8 cellular contexts compared by ENCODE assay signal in genomic region chr14:67335781-67336180, GRCh38. TPM values are rescaled to one million over a fixed set of nuclear protein-coding genes. Genes with fewer than 3 reads are reported as not detected.
DNase-seq lines count a peak whose midpoint lies in the region; ATAC-seq and TF ChIP-seq lines count a peak whose summit lies in the region.

No MANE protein-coding gene starts in this region.

- intact Hi-C loops in Panc1 (cut with micrococcal nuclease; ENCODE audit: unreplicated experiment): no loop called here

- H3K4me3 ChIP-seq in Panc1 (ENCODE audit: low read depth in 2 of 2, low read length in 2 of 2) (no peak overlapping the region), fibroblast of mammary gland (ENCODE audit: control insufficient read depth, low read depth, low read length) (no peak overlapping the region)

- ATAC-seq in Panc1 (no peak), GM21515 (IDR thresholded peaks at IDR 0.05; ENCODE audit: unreplicated experiment) (no peak), GM18498 (IDR thresholded peaks at IDR 0.05; ENCODE audit: unreplicated experiment) (no peak)
- ATAC-seq in activated T-helper 17 cell treated with anti-CD3 and anti-CD28 coated beads, Interleukin-2, amount 50 U/mL, for 72 hours (replicated peaks): no peak

- no peaks in the 10 kb centered on the region for H3K9me3 Mint-ChIP-seq in activated T-helper 17 cell treated with anti-CD3 and anti-CD28 coated beads, Interleukin-2, amount 50 U/mL, for 72 hours

- no peaks in the 10 kb centered on the region for H3K27me3 Mint-ChIP-seq in activated T-helper 17 cell treated with anti-CD3 and anti-CD28 coated beads, Interleukin-2, amount 50 U/mL, for 72 hours

- H3K27ac Mint-ChIP-seq in activated T-helper 17 cell treated with anti-CD3 and anti-CD28 coated beads, Interleukin-2, amount 50 U/mL, for 72 hours: no peak overlapping the region

- CTCF ChIA-PET in Panc1 (lab: Charles Lee) (no interaction called here), RWPE1 (lab: Yijun Ruan, JAX) (interaction anchor here (0.5 to 0.6 kb wide), 2 partner anchors 225 to 903 kb away, joined by 4 to 6 read pairs; no protein-coding TSS in a partner anchor)

- DNase-seq in stimulated activated CD4-positive, alpha-beta T cell treated with anti-CD3 and anti-CD28 coated beads, Interleukin-15, amount 100 ng/mL, for 24 hours: peak; percentile 16
- no peak for DNase-seq in stimulated activated CD4-positive, alpha-beta T cell treated with anti-CD3 and anti-CD28 coated beads, Interleukin-4, amount 100 ng/mL, for 1 hour
- DNase-seq in Panc1 (ENCODE audit: low read depth, low spot score): no peak
- peak; percentile 41 for DNase-seq in fibroblast of mammary gland (ENCODE audit: low read depth)
- no peak for DNase-seq in RWPE1 (ENCODE audit: low spot score)

- in situ Hi-C loops in Panc1 (cut with HindIII; ENCODE audit: low pct_unique_long_range_greater_than_20kb, low sequenced_read_pairs): no loop called here

- no peaks in the 10 kb centered on the region for H3K9me3 ChIP-seq in Panc1 (ENCODE audit: control insufficient read depth, insufficient read depth, low read depth, low read length)

- peaks cover 97% of the 10 kb centered on the region for H3K36me3 Mint-ChIP-seq in activated T-helper 17 cell treated with anti-CD3 and anti-CD28 coated beads, Interleukin-2, amount 50 U/mL, for 72 hours (ENCODE audit: low read depth)

- H3K4me1 ChIP-seq in Panc1 (ENCODE audit: control insufficient read depth, insufficient read depth, low read length): peaks cover 9% of the 10 kb centered on the region

- H3K27ac ChIP-seq in Panc1 (ENCODE audit: low read length): no peak overlapping the region
- H3K27ac ChIP-seq in RWPE1: no peak overlapping the region

- BruUV-seq in Panc1 (replicated peaks; lab: Mats Ljungman, UMichigan): no TSS peak

- H3K4me3 Mint-ChIP-seq in activated T-helper 17 cell treated with anti-CD3 and anti-CD28 coated beads, Interleukin-2, amount 50 U/mL, for 72 hours: no peak overlapping the region

- peak; percentile 58 for TF ChIP-seq CTCF in Panc1 (IDR thresholded peaks at IDR 0.05)
- peak; percentile 51 for TF ChIP-seq CTCF in fibroblast of mammary gland (conservative IDR thresholded peaks at IDR 0.05; ENCODE audit: control insufficient read depth, insufficient read depth, low read depth, low read length)
- TF ChIP-seq CTCF in RWPE1 (conservative IDR thresholded peaks at IDR 0.05; ENCODE audit: low read depth): no peak

- no peaks in the 10 kb centered on the region for H3K4me1 Mint-ChIP-seq in activated T-helper 17 cell treated with anti-CD3 and anti-CD28 coated beads, Interleukin-2, amount 50 U/mL, for 72 hours

- H3K36me3 ChIP-seq in Panc1 (ENCODE audit: control insufficient read depth, insufficient read depth, low read length): peaks cover 35% of the 10 kb centered on the region

- H3K27me3 ChIP-seq in Panc1 (ENCODE audit: control insufficient read depth, insufficient read depth, low read length): no peaks in the 10 kb centered on the region

- POLR2A ChIA-PET in Panc1 (lab: Charles Lee) (no interaction called here), RWPE1 (lab: Yijun Ruan, JAX; ENCODE audit: low non-redundant PET) (no interaction called here)

RNA-seq across cellular contexts. Expression of gene ATP6V1D, which starts 23.8 kb away (rescaled TPM):
- 68.6 TPM for total RNA-seq in Panc1 (2021; ENCODE audit: unreplicated experiment)
- polyA plus RNA-seq in Panc1 (2012; ENCODE audit: insufficient read length): 68.0 TPM
- total RNA-seq in activated T-helper 17 cell treated with anti-CD3 and anti-CD28 coated beads, Interleukin-2, amount 50 U/mL, for 72 hours: 10 to 100 TPM; 28.0 to 31.1 TPM

RNA-seq across cellular contexts. Expression of gene EIF2S1, which starts 24.3 kb away (rescaled TPM):
- 116 TPM for total RNA-seq in Panc1 (2021; ENCODE audit: unreplicated experiment)
- 76.4 TPM for polyA plus RNA-seq in Panc1 (2012; ENCODE audit: insufficient read length)
- total RNA-seq in activated T-helper 17 cell treated with anti-CD3 and anti-CD28 coated beads, Interleukin-2, amount 50 U/mL, for 72 hours: 100 to 1,000 TPM in 1 of 2 donors, 10 to 100 TPM in 1; 95.0 to 198 TPM

Comparison
In these comparisons a context has a peak if more than half of its experiments do, and no peak if none do; other contexts are left out.
1. DNase-seq: peak in stimulated activated CD4-positive, alpha-beta T cell treated with anti-CD3 and anti-CD28 coated beads, Interleukin-15, amount 100 ng/mL, for 24 hours (single experiment) and fibroblast of mammary gland (single experiment); none in stimulated activated CD4-positive, alpha-beta T cell treated with anti-CD3 and anti-CD28 coated beads, Interleukin-4, amount 100 ng/mL, for 1 hour (single experiment), Panc1 (single experiment) and RWPE1 (single experiment).